10 cellular contexts compared by ENCODE assay signal in the genomic region with DNA sequence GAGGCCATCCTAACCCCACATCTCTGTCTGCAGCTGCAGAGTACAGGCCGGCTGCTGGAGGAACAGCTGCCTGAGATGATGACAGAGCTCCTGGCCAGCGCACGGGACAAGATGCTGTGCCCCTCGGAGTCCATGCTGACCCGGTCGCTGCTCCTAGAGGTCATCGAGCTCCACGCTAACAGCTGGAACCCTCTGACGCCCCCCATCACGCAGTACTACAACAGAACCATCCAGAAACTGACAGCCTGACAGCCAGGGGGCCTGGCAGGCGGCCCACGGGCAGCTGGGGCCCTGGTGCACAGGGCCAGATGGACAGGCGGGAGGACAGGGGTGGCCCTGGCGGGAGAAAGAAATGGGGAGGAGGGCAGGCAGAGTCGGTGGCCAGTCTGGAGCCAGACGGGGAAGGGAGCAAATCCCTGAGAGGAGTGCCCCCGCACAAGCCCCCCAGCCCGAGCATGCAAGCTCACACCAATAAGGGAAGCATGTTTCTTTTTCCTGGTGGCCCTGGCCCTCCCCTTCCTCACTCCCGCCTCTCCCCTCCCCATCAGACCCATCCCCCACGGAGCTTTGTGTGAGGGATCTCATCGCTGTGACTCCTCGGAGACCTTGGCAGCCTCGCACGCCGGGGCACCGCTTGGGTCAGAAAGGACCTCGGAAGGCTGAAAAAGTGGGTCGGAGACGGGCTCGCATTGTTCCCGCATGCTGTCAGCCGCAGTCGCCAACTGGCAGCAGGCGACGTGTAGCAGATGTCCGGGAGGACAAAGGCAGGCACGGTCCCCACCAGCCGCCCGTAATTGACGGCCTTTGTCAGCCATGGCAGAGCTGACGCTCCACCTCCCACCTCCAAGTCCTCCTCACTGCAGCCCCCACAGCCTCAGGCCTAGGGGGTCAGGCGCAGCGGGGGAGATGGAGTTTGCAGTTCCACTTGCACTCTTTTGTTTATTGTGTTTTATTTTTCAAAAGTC.
DNase-seq lines count a peak whose midpoint lies in the region; ATAC-seq and TF ChIP-seq lines count a peak whose summit lies in the region.
"Had no signal": no experiment of that assay in that cellular context is flagged by ENCODE, and none has a peak within 500 bp of the region (broad histone marks: within the 10 kb centered on the region; RNA-seq: fewer than 3 reads in every experiment).

No MANE protein-coding gene starts in this region.

- H3K4me3 ChIP-seq in mesenchymal stem cell (ENCODE audit: insufficient read depth in 1 of 2, low read depth in 1 of 2, low read length in 2 of 2) (peak overlapping the region in 1 of 2 experiments; percentile 11), upper lobe of right lung (no peak overlapping the region)
- H3K4me3 ChIP-seq: SJSA1 had no signal

- no peak overlapping the region for H2AFZ ChIP-seq in mesenchymal stem cell (ENCODE audit: low read depth, low read length)

- H3K9me3 Mint-ChIP-seq in activated CD8-positive, alpha-beta T cell treated with anti-CD3 and anti-CD28 coated beads for 36 hours, result no peaks in the 10 kb centered on the region

- H2AK5ac ChIP-seq in mesenchymal stem cell (ENCODE audit: low read length, severe bottlenecking), result peak overlapping the region; percentile 72

- peak overlapping the region; percentile 54 to 62 for H3K4ac ChIP-seq in mesenchymal stem cell (ENCODE audit: low read depth in 1 of 2, low read length in 2 of 2)

- peak overlapping the region in 1 of 2 experiments; percentile 61 for H3K14ac ChIP-seq in mesenchymal stem cell (ENCODE audit: low read length in 2 of 2)

- no peak overlapping the region for H2BK120ac ChIP-seq in mesenchymal stem cell (ENCODE audit: low read depth, low read length)

- H2BK12ac ChIP-seq in mesenchymal stem cell (ENCODE audit: low read length in 2 of 2), result peak overlapping the region in 1 of 2 experiments; percentile 87

- no peak for DNase-seq in Right ventricle myocardium inferior (ENCODE audit: missing footprints)
- DNase-seq in cardiac septum (ENCODE audit: low spot score), result no peak
- DNase-seq in ecto neural progenitor cell (ENCODE audit: low spot score), result peak; percentile 78
- DNase-seq in mesenchymal stem cell, result no peak
- DNase-seq in upper lobe of right lung, result peak; percentile 66
- no peak for DNase-seq in AML-193 (lab: John Stamatoyannopoulos, UW)
- DNase-seq in activated CD8-positive, alpha-beta T cell treated with anti-CD3 and anti-CD28 coated beads for 36 hours, result no peak
- DNase-seq: stimulated activated naive CD4-positive, alpha-beta T cell had no signal

- H4K91ac ChIP-seq in mesenchymal stem cell (ENCODE audit: low read length), result peak overlapping the region; percentile 64

- H3K27ac Mint-ChIP-seq in activated CD8-positive, alpha-beta T cell treated with anti-CD3 and anti-CD28 coated beads for 36 hours, result no peak overlapping the region

- peak overlapping the region; percentile 48 for H2BK5ac ChIP-seq in mesenchymal stem cell (ENCODE audit: low read depth, low read length, poor library complexity, severe bottlenecking)

- H3K79me1 ChIP-seq in mesenchymal stem cell (replicated peaks; ENCODE audit: low read length, poor library complexity, severe bottlenecking), result peaks cover 6% of the 10 kb centered on the region

- no peak overlapping the region for H3K27ac ChIP-seq in mesenchymal stem cell (ENCODE audit: low read length, poor library complexity, severe bottlenecking)
- no peak overlapping the region for H3K27ac ChIP-seq in upper lobe of right lung
- H3K27ac ChIP-seq: SJSA1 had no signal

- peak overlapping the region in 1 of 2 experiments; percentile 51 for H3K23ac ChIP-seq in mesenchymal stem cell (ENCODE audit: low read length in 2 of 2)

- no peak overlapping the region for H3K4me2 ChIP-seq in mesenchymal stem cell (ENCODE audit: low read length, poor library complexity, severe bottlenecking)

- no peak overlapping the region for H3K4me3 Mint-ChIP-seq in activated CD8-positive, alpha-beta T cell treated with anti-CD3 and anti-CD28 coated beads for 36 hours

- H3K18ac ChIP-seq in mesenchymal stem cell (ENCODE audit: low read depth in 1 of 2, low read length in 2 of 2), result peak overlapping the region; percentile 52 to 78

- H2BK15ac ChIP-seq in mesenchymal stem cell (ENCODE audit: low read depth, poor library complexity, severe bottlenecking), result no peak overlapping the region

- POLR2A ChIA-PET in activated CD8-positive, alpha-beta T cell treated with anti-CD3 and anti-CD28 coated beads for 36 hours (lab: Charles Lee), result interaction anchor here (0.7 kb wide), 1 partner anchor 146 kb away, joined by 3 read pairs; no protein-coding TSS in a partner anchor

- CTCF ChIA-PET in activated CD8-positive, alpha-beta T cell treated with anti-CD3 and anti-CD28 coated beads for 36 hours (lab: Charles Lee), result interaction anchor here (1.1 kb wide), 1 partner anchor 83 kb away, joined by 4 read pairs; no protein-coding TSS in a partner anchor

- no peaks in the 10 kb centered on the region for H3K9me3 ChIP-seq in mesenchymal stem cell (ENCODE audit: control insufficient read depth, low read length)
- H3K9me3 ChIP-seq in upper lobe of right lung, result no peaks in the 10 kb centered on the region
- H3K9me3 ChIP-seq: SJSA1 had no signal

- H3K4me1 Mint-ChIP-seq in activated CD8-positive, alpha-beta T cell treated with anti-CD3 and anti-CD28 coated beads for 36 hours (ENCODE audit: low read depth), result peaks cover 14% of the 10 kb centered on the region

- peak; percentile 30 for ATAC-seq in Right ventricle myocardium inferior
- peak; percentile 2 for ATAC-seq in upper lobe of right lung
- ATAC-seq in HG02852 (IDR thresholded peaks at IDR 0.05; ENCODE audit: unreplicated experiment), result no peak
- ATAC-seq in activated CD8-positive, alpha-beta T cell treated with anti-CD3 and anti-CD28 coated beads for 36 hours, result no peak

- H3K36me3 ChIP-seq in mesenchymal stem cell (ENCODE audit: control insufficient read depth in 1 of 2, insufficient read depth in 2 of 2, low read depth in 1 of 2, low read length in 2 of 2) (peaks cover 43 to 63% of the 10 kb centered on the region in 2 experiments), upper lobe of right lung (no peaks in the 10 kb centered on the region)

- H3K9ac ChIP-seq in mesenchymal stem cell (ENCODE audit: low read length), result no peak overlapping the region

- no peak for TF ChIP-seq CTCF in upper lobe of right lung (IDR thresholded peaks at IDR 0.05)
- no peak for TF ChIP-seq CTCF in activated CD8-positive, alpha-beta T cell treated with anti-CD3 and anti-CD28 coated beads for 36 hours (IDR thresholded peaks at IDR 0.05)

- H3K36me3 Mint-ChIP-seq in activated CD8-positive, alpha-beta T cell treated with anti-CD3 and anti-CD28 coated beads for 36 hours (ENCODE audit: low read depth), result no peaks in the 10 kb centered on the region

- H3K27me3 ChIP-seq in mesenchymal stem cell (ENCODE audit: control insufficient read depth in 1 of 2, insufficient read depth in 1 of 2, low read length in 2 of 2), result no peaks in the 10 kb centered on the region
- no peaks in the 10 kb centered on the region for H3K27me3 ChIP-seq in upper lobe of right lung
- H3K27me3 ChIP-seq: SJSA1 had no signal

- H3K27me3 Mint-ChIP-seq in activated CD8-positive, alpha-beta T cell treated with anti-CD3 and anti-CD28 coated beads for 36 hours, result no peaks in the 10 kb centered on the region

- H3K4me1 ChIP-seq in mesenchymal stem cell (ENCODE audit: control insufficient read depth, insufficient read depth, low read depth, low read length) (peaks cover 38% of the 10 kb centered on the region), upper lobe of right lung (no peaks in the 10 kb centered on the region)

- H4K8ac ChIP-seq in mesenchymal stem cell (ENCODE audit: low read length), result peak overlapping the region; percentile 65

- 53% methylated on average over 39 of the region's 43 CpGs for WGBS in mesenchymal stem cell

- intact Hi-C loops in Right ventricle myocardium inferior (cut with DNase I) (no loop called here), cardiac septum (cut with DNase I) (no loop called here), upper lobe of right lung (cut with DNase I) (no loop called here)
- intact Hi-C loops in activated CD8-positive, alpha-beta T cell treated with anti-CD3 and anti-CD28 coated beads for 36 hours (cut with micrococcal nuclease), result no loop called here

Comparison
In these comparisons a context has a peak if more than half of its experiments do, and no peak if none do; other contexts are left out.
1. ATAC-seq: peak in Right ventricle myocardium inferior (single experiment) and upper lobe of right lung (single experiment); none in HG02852 (single experiment) and activated CD8-positive, alpha-beta T cell treated with anti-CD3 and anti-CD28 coated beads for 36 hours (single experiment).
2. DNase-seq: peak in ecto neural progenitor cell (single experiment) and upper lobe of right lung (single experiment); none in Right ventricle myocardium inferior (single experiment), cardiac septum (single experiment), mesenchymal stem cell (single experiment), AML-193 (0 of 2) and activated CD8-positive, alpha-beta T cell treated with anti-CD3 and anti-CD28 coated beads for 36 hours (single experiment).